ENCODE assay signal across 1 cellular context in the genomic region with DNA sequence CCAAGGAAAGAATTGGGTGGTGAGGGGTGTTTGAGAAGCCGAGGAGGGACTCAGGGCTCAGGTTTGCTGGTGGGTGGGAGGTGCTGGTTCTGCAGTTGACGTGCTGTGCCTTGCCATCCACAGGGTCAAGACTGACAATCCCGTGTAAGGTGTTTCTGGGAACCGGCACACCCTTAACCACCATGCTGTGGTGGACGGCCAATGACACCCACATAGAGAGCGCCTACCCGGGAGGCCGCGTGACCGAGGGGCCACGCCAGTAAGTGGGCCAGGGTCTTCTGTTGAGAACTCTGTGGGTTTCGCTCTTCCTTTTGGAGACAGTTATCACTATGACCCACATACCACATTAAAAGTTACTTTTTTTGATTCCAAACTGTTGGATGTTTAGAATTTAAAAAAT.
TF ChIP-seq lines count a peak whose summit lies in the region.

No MANE protein-coding gene starts in this region.

TF ChIP-seq in HepG2, 621 proteins besides CTCF, POLR2A, EP300 and RAD21 (continues in another document):
- TF ChIP-seq ZSCAN25 (CRISPR knock-in tag; IDR thresholded peaks at IDR 0.05) = no peak
- TF ChIP-seq PAXIP1 (CRISPR knock-in tag; conservative IDR thresholded peaks at IDR 0.05) = no peak
- no peak for TF ChIP-seq ZNF136 (CRISPR knock-in tag; IDR thresholded peaks at IDR 0.05; ENCODE audit: low read depth)
- TF ChIP-seq KLF9 (CRISPR knock-in tag; IDR thresholded peaks at IDR 0.05; ENCODE audit: low read depth) = no peak
- TF ChIP-seq CAMTA2 (CRISPR knock-in tag; IDR thresholded peaks at IDR 0.05; ENCODE audit: borderline replicate concordance) = 0 out of 2 replicates have a peak, but pooled peaks have one; percentile 46
- no peak for TF ChIP-seq ZNF333 (CRISPR knock-in tag; IDR thresholded peaks at IDR 0.05; ENCODE audit: borderline replicate concordance)
- no peak for TF ChIP-seq ZFX (CRISPR knock-in tag; IDR thresholded peaks at IDR 0.05; ENCODE audit: low read depth)
- no peak for TF ChIP-seq ZNF382 (CRISPR knock-in tag; IDR thresholded peaks at IDR 0.05; ENCODE audit: borderline replicate concordance)
- no peak for TF ChIP-seq RXRA (CRISPR knock-in tag; IDR thresholded peaks at IDR 0.05)
- TF ChIP-seq ZNF282 (IDR thresholded peaks at IDR 0.05; ENCODE audit: partially characterized antibody) = no peak
- no peak for TF ChIP-seq CBX1 (IDR thresholded peaks at IDR 0.05; ENCODE audit: low read depth)
- TF ChIP-seq ZNF576 (CRISPR knock-in tag; IDR thresholded peaks at IDR 0.05) = no peak
- no peak for TF ChIP-seq HOXA9 (CRISPR knock-in tag; IDR thresholded peaks at IDR 0.05; ENCODE audit: borderline replicate concordance)
- no peak for TF ChIP-seq LCORL (IDR thresholded peaks at IDR 0.05)
- no peak for TF ChIP-seq LCORL (CRISPR knock-in tag; IDR thresholded peaks at IDR 0.05)
- TF ChIP-seq ZNF768 (CRISPR knock-in tag; IDR thresholded peaks at IDR 0.05) = 0 out of 2 replicates have a peak, but pooled peaks have one; percentile 21
- peak; percentile 87 for TF ChIP-seq ZBTB38 (CRISPR knock-in tag; IDR thresholded peaks at IDR 0.05)
- 0 out of 2 replicates have a peak, but pooled peaks have one; percentile 25 for TF ChIP-seq MZF1 (CRISPR knock-in tag; IDR thresholded peaks at IDR 0.05; ENCODE audit: borderline replicate concordance)
- TF ChIP-seq BRD4 (CRISPR knock-in tag; IDR thresholded peaks at IDR 0.05) = no peak
- no peak for TF ChIP-seq FOSL1 (CRISPR knock-in tag; IDR thresholded peaks at IDR 0.05; ENCODE audit: borderline replicate concordance)
- no peak for TF ChIP-seq HMG20B (CRISPR knock-in tag; conservative IDR thresholded peaks at IDR 0.05)
- no peak for TF ChIP-seq SYNCRIP (IDR thresholded peaks at IDR 0.05; ENCODE audit: insufficient read depth, low read depth, low read length)
- TF ChIP-seq TBX3 (IDR thresholded peaks at IDR 0.05; ENCODE audit: borderline replicate concordance) = no peak
- TF ChIP-seq, protein P1, sequence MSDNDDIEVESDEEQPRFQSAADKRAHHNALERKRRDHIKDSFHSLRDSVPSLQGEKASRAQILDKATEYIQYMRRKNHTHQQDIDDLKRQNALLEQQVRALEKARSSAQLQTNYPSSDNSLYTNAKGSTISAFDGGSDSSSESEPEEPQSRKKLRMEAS (IDR thresholded peaks at IDR 0.05) = no peak
- TF ChIP-seq NKX3-1 (CRISPR knock-in tag; IDR thresholded peaks at IDR 0.05) = no peak
- TF ChIP-seq HDAC1 (CRISPR knock-in tag; IDR thresholded peaks at IDR 0.05) = no peak
- TF ChIP-seq AGO2 (optimal IDR thresholded peaks at IDR 0.05; ENCODE audit: low read depth, low read length) = peak; percentile 80
- no peak for TF ChIP-seq ZFP41 (CRISPR knock-in tag; IDR thresholded peaks at IDR 0.05; ENCODE audit: borderline replicate concordance)
- TF ChIP-seq ZNF451 (CRISPR knock-in tag; IDR thresholded peaks at IDR 0.05) = no peak
- TF ChIP-seq SAFB2 (CRISPR knock-in tag; IDR thresholded peaks at IDR 0.05; ENCODE audit: borderline replicate concordance, low read depth) = no peak
- no peak for TF ChIP-seq ZUFSP (CRISPR knock-in tag; IDR thresholded peaks at IDR 0.05; ENCODE audit: borderline replicate concordance)
- TF ChIP-seq SUZ12 (IDR thresholded peaks at IDR 0.05; ENCODE audit: low read depth, low read length) = no peak
- no peak for TF ChIP-seq CBFB (CRISPR knock-in tag; IDR thresholded peaks at IDR 0.05)
- no peak for TF ChIP-seq SMARCC2 (IDR thresholded peaks at IDR 0.05)
- no peak for TF ChIP-seq SMARCE1 (IDR thresholded peaks at IDR 0.05; ENCODE audit: borderline replicate concordance)
- TF ChIP-seq, protein P2, sequence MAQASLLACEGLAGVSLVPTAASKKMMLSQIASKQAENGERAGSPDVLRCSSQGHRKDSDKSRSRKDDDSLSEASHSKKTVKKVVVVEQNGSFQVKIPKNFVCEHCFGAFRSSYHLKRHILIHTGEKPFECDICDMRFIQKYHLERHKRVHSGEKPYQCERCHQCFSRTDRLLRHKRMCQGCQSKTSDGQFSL (CRISPR knock-in tag; IDR thresholded peaks at IDR 0.05) = no peak
- TF ChIP-seq ZNF777 (CRISPR knock-in tag; IDR thresholded peaks at IDR 0.05) = no peak
- no peak for TF ChIP-seq ZSCAN30 (CRISPR knock-in tag; IDR thresholded peaks at IDR 0.05)
- TF ChIP-seq JUNB (CRISPR knock-in tag; IDR thresholded peaks at IDR 0.05; ENCODE audit: borderline replicate concordance) = no peak
- TF ChIP-seq TAF1 (CRISPR knock-in tag; IDR thresholded peaks at IDR 0.05) = no peak
- no peak for TF ChIP-seq ASH2L (IDR thresholded peaks at IDR 0.05; ENCODE audit: insufficient read length, low read depth, low read length)
- no peak for TF ChIP-seq ZNF569 (CRISPR knock-in tag; IDR thresholded peaks at IDR 0.05; ENCODE audit: borderline replicate concordance)
- no peak for TF ChIP-seq SPEN (CRISPR knock-in tag; IDR thresholded peaks at IDR 0.05; ENCODE audit: low read depth)
- no peak for TF ChIP-seq ZNF878 (CRISPR knock-in tag; IDR thresholded peaks at IDR 0.05)
- no peak for TF ChIP-seq HOXA5 (CRISPR knock-in tag; IDR thresholded peaks at IDR 0.05)
- TF ChIP-seq ZNF234 (CRISPR knock-in tag; conservative IDR thresholded peaks at IDR 0.05) = no peak
- TF ChIP-seq, protein P3, sequence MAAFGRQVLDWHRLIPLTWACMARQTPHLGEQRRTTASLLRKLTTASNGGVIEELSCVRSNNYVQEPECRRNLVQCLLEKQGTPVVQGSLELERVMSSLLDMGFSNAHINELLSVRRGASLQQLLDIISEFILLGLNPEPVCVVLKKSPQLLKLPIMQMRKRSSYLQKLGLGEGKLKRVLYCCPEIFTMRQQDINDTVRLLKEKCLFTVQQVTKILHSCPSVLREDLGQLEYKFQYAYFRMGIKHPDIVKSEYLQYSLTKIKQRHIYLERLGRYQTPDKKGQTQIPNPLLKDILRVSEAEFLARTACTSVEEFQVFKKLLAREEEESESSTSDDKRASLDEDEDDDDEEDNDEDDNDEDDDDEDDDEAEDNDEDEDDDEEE (CRISPR knock-in tag; IDR thresholded peaks at IDR 0.05) = no peak
- TF ChIP-seq AHR (CRISPR knock-in tag; IDR thresholded peaks at IDR 0.05) = 0 out of 2 replicates have a peak, but pooled peaks have one; percentile 35
- TF ChIP-seq TRIM22 (IDR thresholded peaks at IDR 0.05) = no peak
- no peak for TF ChIP-seq ZNF292 (CRISPR knock-in tag; IDR thresholded peaks at IDR 0.05; ENCODE audit: borderline replicate concordance, low read depth)
- TF ChIP-seq ZBTB33 (CRISPR knock-in tag; IDR thresholded peaks at IDR 0.05) = 0 out of 2 replicates have a peak, but pooled peaks have one; percentile 33
- TF ChIP-seq FIP1L1 (IDR thresholded peaks at IDR 0.05; ENCODE audit: borderline replicate concordance, insufficient read depth, low read depth, low read length) = no peak
- TF ChIP-seq PAX8 (CRISPR knock-in tag; IDR thresholded peaks at IDR 0.05; ENCODE audit: borderline replicate concordance) = no peak
- no peak for TF ChIP-seq SOX6 (IDR thresholded peaks at IDR 0.05)
- 0 out of 2 replicates have a peak, but pooled peaks have one; percentile 13 for TF ChIP-seq SOX6 (CRISPR knock-in tag; IDR thresholded peaks at IDR 0.05)
- no peak for TF ChIP-seq ZKSCAN5 (CRISPR knock-in tag; IDR thresholded peaks at IDR 0.05)
- TF ChIP-seq, protein P4, sequence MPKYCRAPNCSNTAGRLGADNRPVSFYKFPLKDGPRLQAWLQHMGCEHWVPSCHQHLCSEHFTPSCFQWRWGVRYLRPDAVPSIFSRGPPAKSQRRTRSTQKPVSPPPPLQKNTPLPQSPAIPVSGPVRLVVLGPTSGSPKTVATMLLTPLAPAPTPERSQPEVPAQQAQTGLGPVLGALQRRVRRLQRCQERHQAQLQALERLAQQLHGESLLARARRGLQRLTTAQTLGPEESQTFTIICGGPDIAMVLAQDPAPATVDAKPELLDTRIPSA (CRISPR knock-in tag; IDR thresholded peaks at IDR 0.05; ENCODE audit: borderline replicate concordance) = no peak
- TF ChIP-seq POGZ (CRISPR knock-in tag; IDR thresholded peaks at IDR 0.05) = peak; percentile 56; the same call in 1 of the 2 replicates
- TF ChIP-seq SRSF1 (optimal IDR thresholded peaks at IDR 0.05; ENCODE audit: low read depth, low read length) = no peak
- no peak for TF ChIP-seq SALL1 (CRISPR knock-in tag; IDR thresholded peaks at IDR 0.05)
- no peak for TF ChIP-seq HNRNPH1 (optimal IDR thresholded peaks at IDR 0.05; ENCODE audit: low read depth, low read length)
- TF ChIP-seq, protein P5, sequence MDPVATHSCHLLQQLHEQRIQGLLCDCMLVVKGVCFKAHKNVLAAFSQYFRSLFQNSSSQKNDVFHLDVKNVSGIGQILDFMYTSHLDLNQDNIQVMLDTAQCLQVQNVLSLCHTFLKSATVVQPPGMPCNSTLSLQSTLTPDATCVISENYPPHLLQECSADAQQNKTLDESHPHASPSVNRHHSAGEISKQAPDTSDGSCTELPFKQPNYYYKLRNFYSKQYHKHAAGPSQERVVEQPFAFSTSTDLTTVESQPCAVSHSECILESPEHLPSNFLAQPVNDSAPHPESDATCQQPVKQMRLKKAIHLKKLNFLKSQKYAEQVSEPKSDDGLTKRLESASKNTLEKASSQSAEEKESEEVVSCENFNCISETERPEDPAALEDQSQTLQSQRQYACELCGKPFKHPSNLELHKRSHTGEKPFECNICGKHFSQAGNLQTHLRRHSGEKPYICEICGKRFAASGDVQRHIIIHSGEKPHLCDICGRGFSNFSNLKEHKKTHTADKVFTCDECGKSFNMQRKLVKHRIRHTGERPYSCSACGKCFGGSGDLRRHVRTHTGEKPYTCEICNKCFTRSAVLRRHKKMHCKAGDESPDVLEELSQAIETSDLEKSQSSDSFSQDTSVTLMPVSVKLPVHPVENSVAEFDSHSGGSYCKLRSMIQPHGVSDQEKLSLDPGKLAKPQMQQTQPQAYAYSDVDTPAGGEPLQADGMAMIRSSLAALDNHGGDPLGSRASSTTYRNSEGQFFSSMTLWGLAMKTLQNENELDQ (CRISPR knock-in tag; IDR thresholded peaks at IDR 0.05; ENCODE audit: borderline replicate concordance) = no peak
- no peak for TF ChIP-seq HHEX (CRISPR knock-in tag; IDR thresholded peaks at IDR 0.05)
- no peak for TF ChIP-seq ZNF570 (CRISPR knock-in tag; IDR thresholded peaks at IDR 0.05; ENCODE audit: borderline replicate concordance)
